10 cellular contexts compared by ENCODE assay signal in genomic region chr15:91857772-91858171, GRCh38. TPM values are rescaled to one million over a fixed set of nuclear protein-coding genes. Genes with fewer than 3 reads are reported as not detected.
A peak's percentile ranks its signal among the peaks of the same experiment; 100 is the strongest.
DNase-seq lines count a peak whose midpoint lies in the region; ATAC-seq, FAIRE-seq and TF ChIP-seq lines count a peak whose summit lies in the region.
"Had no signal": no experiment of that assay in that cellular context is flagged by ENCODE, and none has a peak within 500 bp of the region (broad histone marks: within the 10 kb centered on the region; RNA-seq: fewer than 3 reads in every experiment).

No MANE protein-coding gene starts in this region.

- H3F3A ChIP-seq in OCI-LY1 (ENCODE audit: insufficient read depth, low read length): no peaks in the 10 kb centered on the region

- H3K9ac ChIP-seq in OCI-LY1 (ENCODE audit: low read length): no peak overlapping the region

- no peak overlapping the region for H2AFZ ChIP-seq in OCI-LY1 (ENCODE audit: low read length)

- peak overlapping the region; percentile 14; the same call in 1 of the 2 replicates for H3K4me2 ChIP-seq in OCI-LY1 (ENCODE audit: low read length)

- H3K4me3 ChIP-seq in OCI-LY1 (ENCODE audit: low read depth, low read length, poor library complexity, severe bottlenecking): no peak overlapping the region

- H3K79me2 ChIP-seq in OCI-LY1 (ENCODE audit: insufficient read depth, low read length): no peaks in the 10 kb centered on the region

- DNase-seq in activated CD4-positive, CD25-positive, alpha-beta regulatory T cell treated with anti-CD3 and anti-CD28 coated beads, Interleukin-2, amount 50 U/mL, for 16 hours (ENCODE audit: low read depth, low spot score): peak; percentile 40
- no peak for DNase-seq in activated CD4-positive, CD25-positive, alpha-beta regulatory T cell treated with anti-CD3 and anti-CD28 coated beads, Interleukin-2, amount 50 U/mL, for 72 hours
- DNase-seq in pons (ENCODE audit: low spot score) (peak; percentile 14), HEK293T (ENCODE audit: extremely low spot score) (no peak), epidermal melanocyte (ENCODE audit: insufficient read length, low spot score) (no peak), GM12892 (ENCODE audit: insufficient read length) (no peak)
- DNase-seq: NCI-H510A treated with DMSO at 0.1 percent for 48 hours had no signal

- FAIRE-seq in GM12892 (lab: Jason Lieb, UNC): no peak
- FAIRE-seq: endometrium had no signal

- no peaks in the 10 kb centered on the region for H4K20me1 ChIP-seq in OCI-LY1 (ENCODE audit: insufficient read depth, low read length)

- ATAC-seq in HG02642 (IDR thresholded peaks at IDR 0.05; ENCODE audit: poor library complexity, unreplicated experiment): peak; percentile 39

- H3K27ac ChIP-seq in OCI-LY1 (ENCODE audit: low read depth, low read length, poor library complexity, severe bottlenecking): peak overlapping the region; percentile 58

- no peaks in the 10 kb centered on the region for H3K36me3 ChIP-seq in OCI-LY1 (ENCODE audit: insufficient read depth, low read length)

- no peak for TF ChIP-seq CTCF in OCI-LY1 (IDR thresholded peaks at IDR 0.05; ENCODE audit: low read length)

- CTCF ChIA-PET in HEK293T (lab: Yijun Ruan, JAX): no interaction called here

- POLR2A ChIA-PET in HEK293T (lab: Yijun Ruan, JAX): no interaction called here

- no peaks in the 10 kb centered on the region for H3K27me3 ChIP-seq in OCI-LY1 (ENCODE audit: insufficient read depth, low read length)

- TF ChIP-seq POLR2A in GM12892 (IDR thresholded peaks at IDR 0.05; ENCODE audit: low read depth, low read length): no peak

- no peaks in the 10 kb centered on the region for H3K9me3 ChIP-seq in OCI-LY1 (ENCODE audit: low read length)

- H3K4me1 ChIP-seq in OCI-LY1 (ENCODE audit: insufficient read depth, low read length, severe bottlenecking): peaks cover 56% of the 10 kb centered on the region

- H3K9me2 ChIP-seq in OCI-LY1 (ENCODE audit: low read depth, low read length): no peaks in the 10 kb centered on the region

TF ChIP-seq in HEK293T, 16 proteins besides CTCF, POLR2A, EP300 and RAD21:
- TF ChIP-seq HDGF (IDR thresholded peaks at IDR 0.05; ENCODE audit: borderline replicate concordance) (no peak), ELF4 (IDR thresholded peaks at IDR 0.05) (no peak), LEF1 (IDR thresholded peaks at IDR 0.05; ENCODE audit: borderline replicate concordance) (no peak), CTBP1 (IDR thresholded peaks at IDR 0.05; ENCODE audit: borderline replicate concordance) (no peak), BHLHE40 (IDR thresholded peaks at IDR 0.05; ENCODE audit: borderline replicate concordance) (no peak), SUZ12 (IDR thresholded peaks at IDR 0.05) (no peak), ZNF384 (IDR thresholded peaks at IDR 0.05) (no peak), TARDBP (IDR thresholded peaks at IDR 0.05) (no peak), L3MBTL2 (conservative IDR thresholded peaks at IDR 0.05) (no peak), FOXK2 (IDR thresholded peaks at IDR 0.05) (no peak), ARNT (IDR thresholded peaks at IDR 0.05) (no peak), NFRKB (IDR thresholded peaks at IDR 0.05) (no peak), PKNOX1 (IDR thresholded peaks at IDR 0.05) (no peak), SP1 (IDR thresholded peaks at IDR 0.05) (no peak), FOXM1 (IDR thresholded peaks at IDR 0.05; ENCODE audit: borderline replicate concordance) (no peak), FOXA1 (IDR thresholded peaks at IDR 0.05) (no peak)

RNA-seq across cellular contexts. Expression of gene SLCO3A1, which starts 4.3 kb away (rescaled TPM):
- not detected for polyA plus RNA-seq in GM12892 (2012; ENCODE audit: missing spikeins)

Comparison
In these comparisons a context has a peak if more than half of its experiments do, and no peak if none do; other contexts are left out.
1. DNase-seq: peak in activated CD4-positive, CD25-positive, alpha-beta regulatory T cell treated with anti-CD3 and anti-CD28 coated beads, Interleukin-2, amount 50 U/mL, for 16 hours (single experiment) and pons (single experiment); none in activated CD4-positive, CD25-positive, alpha-beta regulatory T cell treated with anti-CD3 and anti-CD28 coated beads, Interleukin-2, amount 50 U/mL, for 72 hours (single experiment), HEK293T (single experiment), epidermal melanocyte (single experiment) and GM12892 (single experiment).